In the genomic region with DNA sequence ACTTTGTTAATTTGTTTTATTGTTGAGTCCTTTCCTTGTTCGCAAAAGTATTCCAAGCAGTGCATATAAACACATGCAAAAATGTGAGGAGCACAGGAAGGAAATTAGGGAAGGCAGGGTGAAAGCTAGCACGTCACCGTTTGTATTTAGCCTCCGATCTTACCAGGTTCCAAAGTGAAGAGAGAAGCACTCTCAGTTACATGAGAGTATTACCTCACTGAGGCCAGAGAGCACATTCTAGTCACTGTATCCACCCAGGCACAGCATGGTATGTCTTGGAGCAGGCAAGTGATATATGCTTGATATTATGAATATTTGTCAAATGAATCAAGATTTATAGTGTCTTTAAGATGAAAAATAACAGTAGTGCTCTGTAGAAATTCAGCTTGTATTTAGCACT, we compare ENCODE assay signal across 1 cellular context.
TF ChIP-seq lines count a peak whose summit lies in the region.

No MANE protein-coding gene starts in this region.

TF ChIP-seq in endothelial cell of umbilical vein, 7 proteins besides CTCF, POLR2A, EP300 and RAD21 (continued from another document):
- TF ChIP-seq JUN (IDR thresholded peaks at IDR 0.05; ENCODE audit: borderline replicate concordance, insufficient read depth, insufficient read length, low read depth) (no peak), MAX (IDR thresholded peaks at IDR 0.05; ENCODE audit: insufficient read depth, insufficient read length) (no peak), FOS (IDR thresholded peaks at IDR 0.05; ENCODE audit: borderline replicate concordance, insufficient read depth, low read length) (no peak), EZH2 (IDR thresholded peaks at IDR 0.05; ENCODE audit: borderline replicate concordance, low read depth, low read length, severe bottlenecking) (no peak), POLR2AphosphoS5 (IDR thresholded peaks at IDR 0.05; ENCODE audit: insufficient read depth, low read depth, low read length) (no peak), GATA2 (IDR thresholded peaks at IDR 0.05; ENCODE audit: insufficient read depth, insufficient read length, low read depth, low read length) (no peak)
